In the genomic region with DNA sequence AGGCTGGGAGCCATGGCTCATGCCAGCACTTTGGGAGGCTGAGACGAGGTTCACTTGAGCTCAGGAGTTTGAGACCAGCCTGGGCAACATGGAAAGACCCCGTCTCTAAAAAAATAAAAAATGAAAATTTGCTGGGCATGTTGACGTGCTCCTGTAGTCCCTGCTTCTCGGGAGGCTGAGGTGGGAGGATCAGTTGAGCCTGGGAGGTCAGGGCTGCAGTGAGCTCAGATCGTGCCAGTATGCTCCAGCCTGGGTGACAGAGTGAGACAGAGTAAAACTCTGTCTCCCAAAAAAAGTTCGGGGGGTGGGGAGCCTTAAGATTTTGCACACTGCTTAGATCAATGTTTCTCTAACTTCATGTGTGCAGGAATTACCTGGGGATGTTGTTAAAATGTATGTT, we compare ENCODE assay signal across 16 cellular contexts. TPM values are rescaled to one million over a fixed set of nuclear protein-coding genes. Genes with fewer than 3 reads are reported as not detected.
DNase-seq lines count a peak whose midpoint lies in the region; ATAC-seq, FAIRE-seq and TF ChIP-seq lines count a peak whose summit lies in the region.
"Had no signal": no experiment of that assay in that cellular context is flagged by ENCODE, and none has a peak within 500 bp of the region (broad histone marks: within the 10 kb centered on the region; RNA-seq: fewer than 3 reads in every experiment).

No MANE protein-coding gene starts in this region.

- TF ChIP-seq RAD21 in K562 (CRISPR knock-in tag; conservative IDR thresholded peaks at IDR 0.05 in 1 of 2, IDR thresholded peaks at IDR 0.05 in 1 of 2): no peak

- BruUV-seq in K562 (replicated peaks; lab: Mats Ljungman, UMichigan) (no TSS peak), mammary epithelial cell (replicated peaks; lab: Mats Ljungman, UMichigan) (no TSS peak)

- peaks cover 3% of the 10 kb centered on the region for H3K9me1 ChIP-seq in K562 (ENCODE audit: control insufficient read depth, insufficient read depth, low read length)

- H3K9me3 Mint-ChIP-seq in activated naive CD8-positive, alpha-beta T cell (ENCODE audit: low read depth): no peaks in the 10 kb centered on the region
- no peaks in the 10 kb centered on the region for H3K9me3 Mint-ChIP-seq in activated naive CD8-positive, alpha-beta T cell treated with anti-CD3 and anti-CD28 coated beads for 36 hours
- H3K9me3 Mint-ChIP-seq in HFFc6: no peaks in the 10 kb centered on the region; the same call in 1 of the 2 replicates
- H3K9me3 Mint-ChIP-seq in stimulated activated effector memory CD8-positive, alpha-beta T cell treated with anti-CD3 and anti-CD28 coated beads, Interleukin-12 subunit alpha, Interleukin-12 subunit beta, amount 100 ng/mL, for 72 hours: no peaks in the 10 kb centered on the region

- dilution Hi-C loops in mammary epithelial cell (cut with HindIII; ENCODE audit: low sequenced_read_pairs): no loop called here

- H3K27ac ChIP-seq in K562 (ENCODE audit: extremely low read depth, low read depth, low read length): no peak overlapping the region
- H3K27ac ChIP-seq in mammary epithelial cell (ENCODE audit: insufficient read depth, low read depth, low read length): no peak overlapping the region

- CTCF ChIA-PET in K562 (lab: Yijun Ruan, JAX; ENCODE audit: low intra/inter-chr PET ratio): no interaction called here
- CTCF ChIA-PET in mammary epithelial cell (lab: Charles Lee; ENCODE audit: low non-redundant PET): no interaction called here

- H3K4me3 ChIP-seq in K562 (no peak overlapping the region), mammary epithelial cell (replicated peaks in 1 of 3; ENCODE audit: insufficient read depth in 1 of 3, low read depth in 2 of 3, low read length in 3 of 3) (no peak overlapping the region)

- DNase-seq in activated naive CD8-positive, alpha-beta T cell treated with anti-CD3 and anti-CD28 coated beads for 36 hours: no peak
- DNase-seq in HFFc6 (no peak), K562 (ENCODE audit: extremely low read depth in 1 of 4, low spot score in 3 of 4) (no peak), urothelium cell line (ENCODE audit: low spot score) (no peak), mammary epithelial cell (no peak)
- DNase-seq in stimulated activated effector memory CD8-positive, alpha-beta T cell treated with anti-CD3 and anti-CD28 coated beads, Interleukin-12 subunit alpha, Interleukin-12 subunit beta, amount 100 ng/mL, for 72 hours (ENCODE audit: low spot score in 2 of 2): no peak
- DNase-seq: activated CD4-positive, alpha-beta T cell treated with anti-CD3 and anti-CD28 coated beads, Interleukin-2, amount 50 U/mL, for 48 hours; activated gamma-delta T cell treated with Interleukin-2 at 50 U/mL for 16 hours; BE2C; DMS79; effector CD8-positive, alpha-beta T cell; KG1; NCI-H1105; NCI-H2171 had no signal

- POLR2A ChIA-PET in K562 (lab: Yijun Ruan, JAX): interaction anchor here (0.5 to 2.3 kb wide), 7 partner anchors 9 to 274 kb away, joined by 3 to 11 read pairs (median 4); a partner anchor contains a TSS

- no peak overlapping the region for H3K4me2 ChIP-seq in K562 (ENCODE audit: insufficient read depth, low read length)
- no peak overlapping the region for H3K4me2 ChIP-seq in mammary epithelial cell (ENCODE audit: insufficient read depth, low read depth, low read length)

- in situ Hi-C loops in K562 (cut with MboI) (no loop called here), mammary epithelial cell (cut with MboI; ENCODE audit: low sequenced_read_pairs in 2 of 2) (no loop called here)

- FAIRE-seq in K562 (lab: Jason Lieb, UNC) (no peak), urothelium cell line (lab: Jason Lieb, UNC) (no peak)

- peaks cover 14% of the 10 kb centered on the region; the same call in 1 of the 2 replicates for H4K20me1 ChIP-seq in K562 (replicated peaks; ENCODE audit: control insufficient read depth, insufficient read depth, low read length)
- no peaks in the 10 kb centered on the region for H4K20me1 ChIP-seq in mammary epithelial cell (ENCODE audit: insufficient read depth, low read length)

- WGBS in K562 (ENCODE audit: insufficient coverage, low coverage, missing lambda C conversion rate): 90% methylated on average over 6 of the region's 6 CpGs
- 96% methylated on average over 6 of the region's 6 CpGs for WGBS in mammary epithelial cell (ENCODE audit: low coverage, missing lambda C conversion rate)

- H3K4me3 Mint-ChIP-seq in activated naive CD8-positive, alpha-beta T cell: no peak overlapping the region
- no peak overlapping the region for H3K4me3 Mint-ChIP-seq in activated naive CD8-positive, alpha-beta T cell treated with anti-CD3 and anti-CD28 coated beads for 36 hours
- H3K4me3 Mint-ChIP-seq in HFFc6: peak overlapping the region; percentile 60; the same call in 1 of the 2 replicates
- H3K4me3 Mint-ChIP-seq in stimulated activated effector memory CD8-positive, alpha-beta T cell treated with anti-CD3 and anti-CD28 coated beads, Interleukin-12 subunit alpha, Interleukin-12 subunit beta, amount 100 ng/mL, for 72 hours: peak overlapping the region; percentile 56

- no peaks in the 10 kb centered on the region for H3K27me3 Mint-ChIP-seq in activated naive CD8-positive, alpha-beta T cell
- H3K27me3 Mint-ChIP-seq in activated naive CD8-positive, alpha-beta T cell treated with anti-CD3 and anti-CD28 coated beads for 36 hours: no peaks in the 10 kb centered on the region
- H3K27me3 Mint-ChIP-seq in HFFc6 (ENCODE audit: insufficient read depth): peaks cover 3% of the 10 kb centered on the region

- peaks cover 7% of the 10 kb centered on the region for H3K36me3 Mint-ChIP-seq in activated naive CD8-positive, alpha-beta T cell
- H3K36me3 Mint-ChIP-seq in activated naive CD8-positive, alpha-beta T cell treated with anti-CD3 and anti-CD28 coated beads for 36 hours: peaks cover 35% of the 10 kb centered on the region
- peaks cover 58% of the 10 kb centered on the region for H3K36me3 Mint-ChIP-seq in HFFc6 (ENCODE audit: low read depth)
- peaks cover 100% of the 10 kb centered on the region for H3K36me3 Mint-ChIP-seq in stimulated activated effector memory CD8-positive, alpha-beta T cell treated with anti-CD3 and anti-CD28 coated beads, Interleukin-12 subunit alpha, Interleukin-12 subunit beta, amount 100 ng/mL, for 72 hours

- H3K27me3 ChIP-seq in K562 (ENCODE audit: control insufficient read depth in 2 of 2, insufficient read depth in 2 of 2, low read length in 2 of 2) (no peaks in the 10 kb centered on the region), mammary epithelial cell (ENCODE audit: insufficient read depth, low read length) (no peaks in the 10 kb centered on the region)
- H3K27me3 ChIP-seq: BE2C had no signal

- TF ChIP-seq EP300 in K562 (IDR thresholded peaks at IDR 0.05; ENCODE audit: low read length): no peak

- H2AFZ ChIP-seq in K562 (ENCODE audit: low read depth, low read length) (no peak overlapping the region), mammary epithelial cell (ENCODE audit: low read depth, low read length) (no peak overlapping the region)

- H3K9ac ChIP-seq in K562 (ENCODE audit: insufficient read depth in 1 of 2, low read depth in 2 of 2, low read length in 2 of 2) (0 out of 4 replicates have a peak overlapping the region, but pooled peaks of 1 of the 2 experiments have one; percentile 2), mammary epithelial cell (ENCODE audit: insufficient read depth, low read length) (no peak overlapping the region)

- H3K79me2 ChIP-seq in K562 (ENCODE audit: control insufficient read depth, insufficient read depth, low read length): peaks cover 95% of the 10 kb centered on the region
- H3K79me2 ChIP-seq in mammary epithelial cell (ENCODE audit: insufficient read depth, low read length): peaks cover 98% of the 10 kb centered on the region

- peaks cover 52% of the 10 kb centered on the region for H3K4me1 Mint-ChIP-seq in activated naive CD8-positive, alpha-beta T cell (ENCODE audit: low read depth)
- H3K4me1 Mint-ChIP-seq in activated naive CD8-positive, alpha-beta T cell treated with anti-CD3 and anti-CD28 coated beads for 36 hours: peaks cover 36% of the 10 kb centered on the region
- H3K4me1 Mint-ChIP-seq in HFFc6 (ENCODE audit: low read depth): peaks cover 78% of the 10 kb centered on the region
- H3K4me1 Mint-ChIP-seq in stimulated activated effector memory CD8-positive, alpha-beta T cell treated with anti-CD3 and anti-CD28 coated beads, Interleukin-12 subunit alpha, Interleukin-12 subunit beta, amount 100 ng/mL, for 72 hours: peaks cover 52% of the 10 kb centered on the region

- TF ChIP-seq POLR2A in K562 (conservative IDR thresholded peaks at IDR 0.05): no peak

- peak overlapping the region; percentile 28 for H3K27ac Mint-ChIP-seq in activated naive CD8-positive, alpha-beta T cell
- no peak overlapping the region for H3K27ac Mint-ChIP-seq in activated naive CD8-positive, alpha-beta T cell treated with anti-CD3 and anti-CD28 coated beads for 36 hours
- peak overlapping the region; percentile 85 for H3K27ac Mint-ChIP-seq in HFFc6
- H3K27ac Mint-ChIP-seq in stimulated activated effector memory CD8-positive, alpha-beta T cell treated with anti-CD3 and anti-CD28 coated beads, Interleukin-12 subunit alpha, Interleukin-12 subunit beta, amount 100 ng/mL, for 72 hours: no peak overlapping the region

- no peak for ATAC-seq in K562
- no peak for ATAC-seq in stimulated activated effector memory CD8-positive, alpha-beta T cell treated with anti-CD3 and anti-CD28 coated beads, Interleukin-12 subunit alpha, Interleukin-12 subunit beta, amount 100 ng/mL, for 72 hours
- ATAC-seq in HG03135 (IDR thresholded peaks at IDR 0.05; ENCODE audit: unreplicated experiment): no peak

- H3K4me1 ChIP-seq in K562 (replicated peaks in 1 of 2; ENCODE audit: control insufficient read depth in 2 of 2, insufficient read depth in 2 of 2, low read length in 2 of 2) (no peaks in the 10 kb centered on the region; a peak in 1 of 5 replicates), mammary epithelial cell (ENCODE audit: insufficient read depth, low read length) (peaks cover 52% of the 10 kb centered on the region)
- H3K4me1 ChIP-seq: BE2C had no signal

- H3K9me3 ChIP-seq in K562 (replicated peaks; ENCODE audit: control insufficient read depth, insufficient read depth, low read depth, low read length): no peaks in the 10 kb centered on the region
- no peaks in the 10 kb centered on the region for H3K9me3 ChIP-seq in mammary epithelial cell (replicated peaks; ENCODE audit: insufficient read depth, low read length)
- H3K9me3 ChIP-seq: BE2C had no signal

- intact Hi-C loops in K562 (cut with micrococcal nuclease): no loop called here
- intact Hi-C loops in mammary epithelial cell (cut with micrococcal nuclease): no loop called here

- TF ChIP-seq CTCF in HFFc6 (IDR thresholded peaks at IDR 0.05) (no peak), K562 (IDR thresholded peaks at IDR 0.05 in 2 of 3, conservative IDR thresholded peaks at IDR 0.05 in 1 of 3; ENCODE audit: insufficient read depth in 2 of 3, low read depth in 1 of 3, low read length in 3 of 3) (no peak), mammary epithelial cell (conservative IDR thresholded peaks at IDR 0.05 in 1 of 2, IDR thresholded peaks at IDR 0.05 in 1 of 2; ENCODE audit: extremely low read depth in 1 of 2, insufficient read depth in 1 of 2, low read depth in 1 of 2, low read length in 2 of 2) (no peak)

- H3K36me3 ChIP-seq in K562 (ENCODE audit: control insufficient read depth, insufficient read depth, low read length): peaks cover 74% of the 10 kb centered on the region
- H3K36me3 ChIP-seq in mammary epithelial cell (ENCODE audit: insufficient read depth, low read length): peaks cover 5% of the 10 kb centered on the region

RNA-seq across cellular contexts. Expression of a gene that starts 30.9 kb away (rescaled TPM):
- total RNA-seq in activated naive CD8-positive, alpha-beta T cell treated with anti-CD3 and anti-CD28 coated beads for 36 hours: 100 to 1,000 TPM; 148 to 151 TPM
- 100 to 1,000 TPM; 254 to 286 (median 267) TPM for total RNA-seq in HFFc6 (2021; fragmentation: NEBNext Ultra II Directional; extraction: Animal tissue kit (Norgen Biotek cat#: 25700))
- total RNA-seq in K562 (2011; cell fraction: chromatin; rRNA removed; ENCODE audit: low replicate concordance): 436 and 524 TPM in 2 replicates
- 350 and 362 TPM in 2 replicates for total RNA-seq in K562 (2011; cell fraction: nucleolus; rRNA removed)
- total RNA-seq in K562 (2011; cell fraction: nucleoplasm; rRNA removed): 437 and 537 TPM in 2 replicates
- total RNA-seq in K562 (2014; rRNA removed): 73.5 and 82.5 TPM in 2 replicates
- 46.7 and 51.6 TPM in 2 replicates for total RNA-seq in K562 (2014; rRNA removed; fragmentation: Illumina TruSeq; extraction: Trizol)
- total RNA-seq in K562 (2015; rRNA removed; fragmentation: Illumina TruSeq; extraction: Trizol): 47.7 and 49.9 TPM in 2 replicates
- 180 and 205 TPM in 2 replicates for total RNA-seq in K562 (2021)
- 44.6 and 88.4 TPM in 2 replicates for polyA plus RNA-seq in K562 (2011; rRNA removed)
- 20.8 and 37.3 TPM in 2 replicates for polyA plus RNA-seq in K562 (2011; cell fraction: cytosol; rRNA removed)
- 193 and 236 TPM in 2 replicates for polyA plus RNA-seq in K562 (2011; cell fraction: nucleus; rRNA removed)
- polyA plus RNA-seq in K562 (2012): 137 and 151 TPM in 2 replicates
- polyA plus RNA-seq in K562 (2014; fragmentation: Illumina TruSeq; extraction: Trizol): 137 and 150 TPM in 2 replicates
- 1 to 10 TPM; 5.2 to 6.7 TPM for polyA plus RNA-seq in K562 (2014; fragmentation: Nextera tagmentation; extraction: Ambion mirVana)
- polyA plus RNA-seq in K562 (2014; rRNA removed): 60.8 and 63.2 TPM in 2 replicates
- polyA minus RNA-seq in K562 (2011; rRNA and poly(A)+ RNA removed): 96.8 and 146 TPM in 2 replicates
- 86.8 and 111 TPM in 2 replicates for polyA minus RNA-seq in K562 (2011; cell fraction: cytosol; rRNA and poly(A)+ RNA removed)
- 89.9 and 136 TPM in 2 replicates for polyA minus RNA-seq in K562 (2011; cell fraction: nucleus; rRNA and poly(A)+ RNA removed)
- 100 to 1,000 TPM; 311 to 337 TPM for total RNA-seq in mammary epithelial cell
- 156 TPM for polyA plus RNA-seq in mammary epithelial cell
- 444 TPM for polyA minus RNA-seq in mammary epithelial cell

Comparison
In these comparisons a context has a peak if more than half of its experiments do, and no peak if none do; other contexts are left out.
1. H3K27ac Mint-ChIP-seq: peak in activated naive CD8-positive, alpha-beta T cell (single experiment) and HFFc6 (single experiment); none in activated naive CD8-positive, alpha-beta T cell treated with anti-CD3 and anti-CD28 coated beads for 36 hours (single experiment) and stimulated activated effector memory CD8-positive, alpha-beta T cell treated with anti-CD3 and anti-CD28 coated beads, Interleukin-12 subunit alpha, Interleukin-12 subunit beta, amount 100 ng/mL, for 72 hours (single experiment).
2. H3K4me3 Mint-ChIP-seq: peak in HFFc6 (single experiment) and stimulated activated effector memory CD8-positive, alpha-beta T cell treated with anti-CD3 and anti-CD28 coated beads, Interleukin-12 subunit alpha, Interleukin-12 subunit beta, amount 100 ng/mL, for 72 hours (single experiment); none in activated naive CD8-positive, alpha-beta T cell (single experiment) and activated naive CD8-positive, alpha-beta T cell treated with anti-CD3 and anti-CD28 coated beads for 36 hours (single experiment).